Comparison of ENCODE assay signal across 33 cellular contexts in genomic region chr19:15900504-15900903, GRCh38. TPM values are rescaled to one million over a fixed set of nuclear protein-coding genes. Genes with fewer than 3 reads are reported as not detected.
DNase-seq lines count a peak whose midpoint lies in the region; ATAC-seq and TF ChIP-seq lines count a peak whose summit lies in the region.
"Had no signal": no experiment of that assay in that cellular context is flagged by ENCODE, and none has a peak within 500 bp of the region (broad histone marks: within the 10 kb centered on the region; RNA-seq: fewer than 3 reads in every experiment).

No MANE protein-coding gene starts in this region.

- H3K4me3 ChIP-seq in DND-41 (ENCODE audit: low read depth in 1 of 2, low read length in 2 of 2) (no peak overlapping the region), sigmoid colon (no peak overlapping the region)
- H3K4me3 ChIP-seq in naive thymus-derived CD4-positive, alpha-beta T cell (ENCODE audit: low read length): no peak overlapping the region
- H3K4me3 ChIP-seq: lung, neural progenitor cell, upper lobe of right lung had no signal

- H3K9me3 ChIP-seq in DND-41 (ENCODE audit: insufficient read depth, low read length, severe bottlenecking) (no peaks in the 10 kb centered on the region), sigmoid colon (peaks cover 0 to 2% (median 0%) of the 10 kb centered on the region in 4 donors)
- no peaks in the 10 kb centered on the region for H3K9me3 ChIP-seq in naive thymus-derived CD4-positive, alpha-beta T cell (ENCODE audit: control insufficient read depth in 2 of 3, low read length in 3 of 3)
- H3K9me3 ChIP-seq: upper lobe of right lung had no signal

- no peak for DNase-seq in activated naive CD4-positive, alpha-beta T cell treated with anti-CD3 and anti-CD28 coated beads for 36 hours
- no peak for DNase-seq in activated naive CD4-positive, alpha-beta T cell treated with Interleukin-2 at 50 U/mL for 16 hours
- DNase-seq in DND-41 (no peak), RWPE1 (ENCODE audit: low spot score) (no peak), mesenteric fat pad (ENCODE audit: low spot score) (no peak), sigmoid colon (no peak)
- DNase-seq in activated CD8-positive, alpha-beta T cell treated with anti-CD3 and anti-CD28 coated beads, Interleukin-2, amount 10 ng/mL, durations not matched to agents 7 days and 5 days: no peak
- no peak for DNase-seq in naive thymus-derived CD4-positive, alpha-beta T cell
- DNase-seq: ACHN; amniotic stem cell; DMS79; foreskin keratinocyte; GF-D8; heart right ventricle; NCI-H1105; NCI-H2081; NCI-H226; right cardiac atrium; SIG-M5; stimulated activated CD4-positive, alpha-beta T cell treated with anti-CD3 and anti-CD28 coated beads, Interleukin-2, amount 100 ng/mL, for 48 hours; SW 1271; upper lobe of right lung had no signal

- TF ChIP-seq POLR2A in sigmoid colon (IDR thresholded peaks at IDR 0.05): no peak

- POLR2A ChIA-PET in activated CD8-positive, alpha-beta T cell treated with anti-CD3 and anti-CD28 coated beads, Interleukin-2, amount 10 ng/mL, durations not matched to agents 7 days and 5 days (lab: Charles Lee): no interaction called here
- POLR2A ChIA-PET in naive thymus-derived CD4-positive, alpha-beta T cell (lab: Charles Lee): no interaction called here
- POLR2A ChIA-PET in RWPE1 (lab: Yijun Ruan, JAX; ENCODE audit: low non-redundant PET): no interaction called here

- H3K4me3 Mint-ChIP-seq in activated naive CD4-positive, alpha-beta T cell treated with anti-CD3 and anti-CD28 coated beads for 36 hours: peak overlapping the region; percentile 59
- peak overlapping the region; percentile 62 for H3K4me3 Mint-ChIP-seq in activated CD8-positive, alpha-beta T cell treated with anti-CD3 and anti-CD28 coated beads, Interleukin-2, amount 10 ng/mL, durations not matched to agents 7 days and 5 days
- H3K4me3 Mint-ChIP-seq in naive thymus-derived CD4-positive, alpha-beta T cell: peak overlapping the region in 8 of 10 donors; percentile 71 to 92 (median 84)
- H3K4me3 Mint-ChIP-seq: neural progenitor cell had no signal

- intact Hi-C loops in activated naive CD4-positive, alpha-beta T cell treated with anti-CD3 and anti-CD28 coated beads for 36 hours (cut with micrococcal nuclease): no loop called here
- intact Hi-C loops in naive thymus-derived CD4-positive, alpha-beta T cell (cut with micrococcal nuclease): no loop called here
- intact Hi-C loops in sigmoid colon (cut with DNase I): no loop called here

- no peak overlapping the region for H2AFZ ChIP-seq in DND-41 (ENCODE audit: low read depth, low read length)
- H2AFZ ChIP-seq: neural progenitor cell, parathyroid adenoma had no signal

- H3K4me1 ChIP-seq in DND-41 (ENCODE audit: insufficient read depth, low read length) (no peaks in the 10 kb centered on the region), sigmoid colon (peaks cover 0 to 6% (median 0%) of the 10 kb centered on the region in 4 donors)
- no peaks in the 10 kb centered on the region for H3K4me1 ChIP-seq in naive thymus-derived CD4-positive, alpha-beta T cell (ENCODE audit: control insufficient read depth in 2 of 2, insufficient read depth in 2 of 2, low read length in 2 of 2)
- H3K4me1 ChIP-seq: foreskin keratinocyte, heart right ventricle, neural progenitor cell, parathyroid adenoma, upper lobe of right lung had no signal

- H3K4me1 Mint-ChIP-seq in activated naive CD4-positive, alpha-beta T cell treated with anti-CD3 and anti-CD28 coated beads for 36 hours (ENCODE audit: low read depth): peaks cover 5% of the 10 kb centered on the region
- H3K4me1 Mint-ChIP-seq in activated CD8-positive, alpha-beta T cell treated with anti-CD3 and anti-CD28 coated beads, Interleukin-2, amount 10 ng/mL, durations not matched to agents 7 days and 5 days (ENCODE audit: low read depth): peaks cover 9% of the 10 kb centered on the region
- H3K4me1 Mint-ChIP-seq in naive thymus-derived CD4-positive, alpha-beta T cell: peaks cover 0 to 15% (median 7%) of the 10 kb centered on the region in 7 donors
- H3K4me1 Mint-ChIP-seq: neural progenitor cell had no signal

- no peaks in the 10 kb centered on the region for H3K36me3 Mint-ChIP-seq in activated naive CD4-positive, alpha-beta T cell treated with anti-CD3 and anti-CD28 coated beads for 36 hours (ENCODE audit: low read depth)
- no peaks in the 10 kb centered on the region for H3K36me3 Mint-ChIP-seq in activated CD8-positive, alpha-beta T cell treated with anti-CD3 and anti-CD28 coated beads, Interleukin-2, amount 10 ng/mL, durations not matched to agents 7 days and 5 days (ENCODE audit: low read depth)
- peaks cover 0 to 5% (median 0%) of the 10 kb centered on the region in 5 donors for H3K36me3 Mint-ChIP-seq in naive thymus-derived CD4-positive, alpha-beta T cell
- H3K36me3 Mint-ChIP-seq: neural progenitor cell had no signal

- 0 out of 2 replicates have a peak overlapping the region, but pooled peaks have one; percentile 19 for H3K4me2 ChIP-seq in DND-41 (ENCODE audit: insufficient read depth, low read length)
- H3K4me2 ChIP-seq: neural progenitor cell had no signal

- H3K36me3 ChIP-seq in DND-41 (ENCODE audit: insufficient read depth, low read length) (no peaks in the 10 kb centered on the region), sigmoid colon (no peaks in the 10 kb centered on the region)
- no peaks in the 10 kb centered on the region for H3K36me3 ChIP-seq in naive thymus-derived CD4-positive, alpha-beta T cell (ENCODE audit: control insufficient read depth in 2 of 3, insufficient read depth in 3 of 3, low read length in 3 of 3)
- H3K36me3 ChIP-seq: heart right ventricle, neural progenitor cell, suprapubic skin, upper lobe of right lung had no signal

- CTCF ChIA-PET in activated naive CD4-positive, alpha-beta T cell treated with anti-CD3 and anti-CD28 coated beads for 36 hours (lab: Charles Lee): interaction anchor here (1.2 kb wide), 1 partner anchor 81 kb away, joined by 3 read pairs; no protein-coding TSS in a partner anchor
- CTCF ChIA-PET in activated CD8-positive, alpha-beta T cell treated with anti-CD3 and anti-CD28 coated beads, Interleukin-2, amount 10 ng/mL, durations not matched to agents 7 days and 5 days (lab: Charles Lee): no interaction called here
- CTCF ChIA-PET in naive thymus-derived CD4-positive, alpha-beta T cell (lab: Charles Lee): no interaction called here
- CTCF ChIA-PET in RWPE1 (lab: Yijun Ruan, JAX): no interaction called here

- peaks cover 26% of the 10 kb centered on the region for H3K27me3 Mint-ChIP-seq in activated naive CD4-positive, alpha-beta T cell treated with anti-CD3 and anti-CD28 coated beads for 36 hours (ENCODE audit: low read depth)
- peaks cover 31% of the 10 kb centered on the region for H3K27me3 Mint-ChIP-seq in activated CD8-positive, alpha-beta T cell treated with anti-CD3 and anti-CD28 coated beads, Interleukin-2, amount 10 ng/mL, durations not matched to agents 7 days and 5 days (ENCODE audit: low read depth)
- H3K27me3 Mint-ChIP-seq in naive thymus-derived CD4-positive, alpha-beta T cell: peaks cover 40 to 56% (median 51%) of the 10 kb centered on the region in 5 donors

- peaks cover 3% of the 10 kb centered on the region for H3K27me3 ChIP-seq in DND-41 (ENCODE audit: insufficient read depth, low read length, poor library complexity)
- H3K27me3 ChIP-seq in naive thymus-derived CD4-positive, alpha-beta T cell (ENCODE audit: control insufficient read depth in 2 of 2, insufficient read depth in 2 of 2, low read length in 2 of 2): no peaks in the 10 kb centered on the region
- peaks cover 0 to 48% (median 9%) of the 10 kb centered on the region in 3 donors for H3K27me3 ChIP-seq in sigmoid colon
- H3K27me3 ChIP-seq: neural progenitor cell had no signal

- ATAC-seq in DND-41 (ENCODE audit: insufficient read depth, low read depth): no peak
- ATAC-seq in activated CD8-positive, alpha-beta T cell treated with anti-CD3 and anti-CD28 coated beads, Interleukin-2, amount 10 ng/mL, durations not matched to agents 7 days and 5 days: peak; percentile 49
- peak; percentile 18 for ATAC-seq in naive thymus-derived CD4-positive, alpha-beta T cell
- ATAC-seq: activated CD4-positive, CD25-positive, alpha-beta regulatory T cell treated with anti-CD3 and anti-CD28 coated beads, Interleukin-2, amount 50 U/mL, for 24 hours; foreskin keratinocyte; heart right ventricle; Panc1; right cardiac atrium; upper lobe of right lung had no signal

- no peak overlapping the region for H3K27ac Mint-ChIP-seq in activated naive CD4-positive, alpha-beta T cell treated with anti-CD3 and anti-CD28 coated beads for 36 hours
- no peak overlapping the region for H3K27ac Mint-ChIP-seq in activated CD8-positive, alpha-beta T cell treated with anti-CD3 and anti-CD28 coated beads, Interleukin-2, amount 10 ng/mL, durations not matched to agents 7 days and 5 days
- peak overlapping the region in 1 of 9 donors; percentile 27 for H3K27ac Mint-ChIP-seq in naive thymus-derived CD4-positive, alpha-beta T cell
- H3K27ac Mint-ChIP-seq: neural progenitor cell had no signal

- no peaks in the 10 kb centered on the region for H4K20me1 ChIP-seq in DND-41 (ENCODE audit: insufficient read depth, low read length)

- 75 to 89% methylated on average over 11 of the region's 11 CpGs for whole genome bisulfite sequencing in sigmoid colon, 2 donors

- TF ChIP-seq EP300 in sigmoid colon (IDR thresholded peaks at IDR 0.05): no peak

- no peak for TF ChIP-seq CTCF in DND-41 (IDR thresholded peaks at IDR 0.05; ENCODE audit: borderline replicate concordance, extremely low read depth, low read length, poor library complexity, severe bottlenecking)
- TF ChIP-seq CTCF in RWPE1 (conservative IDR thresholded peaks at IDR 0.05; ENCODE audit: low read depth): no peak
- no peak for TF ChIP-seq CTCF in sigmoid colon (IDR thresholded peaks at IDR 0.05)

- H3K9ac ChIP-seq in DND-41 (ENCODE audit: low read depth, low read length): no peak overlapping the region
- H3K9ac ChIP-seq: neural progenitor cell, parathyroid adenoma had no signal

- H3K9me3 Mint-ChIP-seq in activated naive CD4-positive, alpha-beta T cell treated with anti-CD3 and anti-CD28 coated beads for 36 hours: no peaks in the 10 kb centered on the region
- peaks cover 4% of the 10 kb centered on the region for H3K9me3 Mint-ChIP-seq in activated CD8-positive, alpha-beta T cell treated with anti-CD3 and anti-CD28 coated beads, Interleukin-2, amount 10 ng/mL, durations not matched to agents 7 days and 5 days (ENCODE audit: insufficient read depth)
- H3K9me3 Mint-ChIP-seq in naive thymus-derived CD4-positive, alpha-beta T cell: peaks cover 0 to 20% (median 4%) of the 10 kb centered on the region in 11 donors

- H3K79me2 ChIP-seq in DND-41 (ENCODE audit: insufficient read depth, low read length): no peaks in the 10 kb centered on the region
- H3K79me2 ChIP-seq: parathyroid adenoma had no signal

- H3K27ac ChIP-seq in DND-41 (ENCODE audit: low read length) (no peak overlapping the region), RWPE1 (no peak overlapping the region), sigmoid colon (no peak overlapping the region)
- no peak overlapping the region for H3K27ac ChIP-seq in naive thymus-derived CD4-positive, alpha-beta T cell (ENCODE audit: low read depth, low read length)
- H3K27ac ChIP-seq: foreskin keratinocyte, heart right ventricle, neural progenitor cell, parathyroid adenoma, suprapubic skin, upper lobe of right lung had no signal

RNA-seq across cellular contexts. Expression of gene CYP4F2, which starts 2.6 kb away (rescaled TPM):
- under 1 TPM in 1 of 2 experiments, not detected in 1; 0.24 TPM for total RNA-seq in activated naive CD4-positive, alpha-beta T cell treated with anti-CD3 and anti-CD28 coated beads for 36 hours
- not detected for total RNA-seq in activated CD8-positive, alpha-beta T cell treated with anti-CD3 and anti-CD28 coated beads, Interleukin-2, amount 10 ng/mL, durations not matched to agents 7 days and 5 days
- total RNA-seq in naive thymus-derived CD4-positive, alpha-beta T cell: under 1 TPM in 1 of 5 experiments, not detected in 4; 0.42 TPM
- not detected for polyA plus RNA-seq in naive thymus-derived CD4-positive, alpha-beta T cell
- total RNA-seq in mesenteric fat pad: not detected
- not detected for total RNA-seq in sigmoid colon
- polyA plus RNA-seq in sigmoid colon: 1 to 10 TPM; 1.2 to 2.2 (median 1.8) TPM
- total RNA-seq: foreskin keratinocyte, heart right ventricle, right cardiac atrium, upper lobe of right lung had no signal
- polyA plus RNA-seq: BJ, heart right ventricle, lung, right cardiac atrium had no signal

RNA-seq across cellular contexts. Expression of gene CYP4F11, which starts 33.8 kb away (rescaled TPM):
- not detected for total RNA-seq in activated naive CD4-positive, alpha-beta T cell treated with anti-CD3 and anti-CD28 coated beads for 36 hours
- not detected for total RNA-seq in activated CD8-positive, alpha-beta T cell treated with anti-CD3 and anti-CD28 coated beads, Interleukin-2, amount 10 ng/mL, durations not matched to agents 7 days and 5 days
- total RNA-seq in naive thymus-derived CD4-positive, alpha-beta T cell: not detected
- polyA plus RNA-seq in naive thymus-derived CD4-positive, alpha-beta T cell: not detected
- total RNA-seq in mesenteric fat pad: 0.87 TPM
- under 1 TPM in 2 of 4 donors, not detected in 2; 0.66 to 0.68 TPM for total RNA-seq in sigmoid colon
- 1 to 10 TPM in 1 of 3 donors, under 1 TPM in 1, not detected in 1; 0.10 to 1.8 TPM for polyA plus RNA-seq in sigmoid colon
- polyA plus RNA-seq: BJ had no signal

RNA-seq across cellular contexts. Expression of gene OR10H4, which starts 48.3 kb away (rescaled TPM):
- total RNA-seq in activated naive CD4-positive, alpha-beta T cell treated with anti-CD3 and anti-CD28 coated beads for 36 hours: not detected
- total RNA-seq in activated CD8-positive, alpha-beta T cell treated with anti-CD3 and anti-CD28 coated beads, Interleukin-2, amount 10 ng/mL, durations not matched to agents 7 days and 5 days: not detected
- not detected for total RNA-seq in naive thymus-derived CD4-positive, alpha-beta T cell
- not detected for polyA plus RNA-seq in naive thymus-derived CD4-positive, alpha-beta T cell
- total RNA-seq in mesenteric fat pad (not detected), sigmoid colon (not detected)
- not detected for polyA plus RNA-seq in sigmoid colon
- total RNA-seq: foreskin keratinocyte, H4, heart right ventricle, lung, MCF 10A, mucosa of gallbladder, right cardiac atrium, suprapubic skin, upper lobe of right lung had no signal
- polyA plus RNA-seq: BJ, esophagus, foreskin keratinocyte, heart right ventricle, lung, right cardiac atrium had no signal
